In genomic region chrY:6995987-6996386, GRCh38 we compare ENCODE assay signal across 23 cellular contexts.
DNase-seq lines count a peak whose midpoint lies in the region; ATAC-seq, FAIRE-seq and TF ChIP-seq lines count a peak whose summit lies in the region.
"Had no signal": no experiment of that assay in that cellular context is flagged by ENCODE, and none has a peak within 500 bp of the region (broad histone marks: within the 10 kb centered on the region; RNA-seq: fewer than 3 reads in every experiment).

No MANE protein-coding gene starts in this region.

- DNase-seq in GM23248 (peak; percentile 10), epithelial cell of proximal tubule (ENCODE audit: low read depth) (peak; percentile 73), HepG2 (ENCODE audit: low spot score) (peak; percentile 42), GM13977 (ENCODE audit: low spot score) (no peak), activated T-cell treated with anti-CD3 and anti-CD28 coated beads for 4 hours (no peak), sciatic nerve (ENCODE audit: low spot score) (no peak)
- DNase-seq: ACHN; Calu3; CD4-positive, alpha-beta memory T cell; DMS 273 treated with DMSO at 0.1 percent for 48 hours; DMS53; DND-41; EL; GOT3; H9; IMR-90 had no signal

- 0 to 13% methylated on average over 1 to 3 of the region's 4 CpGs for WGBS in GM23248 (ENCODE audit: low coverage in 1 of 2, low lambda C conversion rate in 2 of 2, missing lambda C conversion rate in 2 of 2), 2 experiments
- 0% methylated on average over 1 of the region's 4 CpGs for WGBS in HepG2 (ENCODE audit: low lambda C conversion rate)

- H3K4me3 ChIP-seq in GM23248: no peak overlapping the region
- no peak overlapping the region for H3K4me3 ChIP-seq in epithelial cell of proximal tubule (ENCODE audit: low read depth, low read length)
- H3K4me3 ChIP-seq in HepG2 (replicated peaks in 1 of 3; ENCODE audit: insufficient read depth in 1 of 3, low read depth in 2 of 3, low read length in 3 of 3): no peak overlapping the region
- H3K4me3 ChIP-seq: BLaER1, GM12878, K562 had no signal

- CTCF ChIA-PET in HepG2 (lab: Yijun Ruan, JAX; ENCODE audit: low intra/inter-chr PET ratio, low total read pairs): no interaction called here

- POLR2A ChIA-PET in HepG2 (lab: Yijun Ruan, JAX): no interaction called here

- peak; percentile 97 for ATAC-seq in HepG2
- no peak for ATAC-seq in HG02678 (IDR thresholded peaks at IDR 0.05; ENCODE audit: unreplicated experiment)
- ATAC-seq in sciatic nerve: no peak
- ATAC-seq: GM12878, K562 had no signal

- H3K27ac ChIP-seq in GM23248 (no peak overlapping the region), HepG2 (ENCODE audit: extremely low read length, insufficient read depth, low read length) (peak overlapping the region; percentile 67)
- H3K27ac ChIP-seq: BLaER1, HL-60 had no signal

- no peak for TF ChIP-seq CTCF in epithelial cell of proximal tubule (conservative IDR thresholded peaks at IDR 0.05; ENCODE audit: low read depth, low read length)
- TF ChIP-seq CTCF in HepG2 (CRISPR knock-in tag; IDR thresholded peaks at IDR 0.05): no peak
- TF ChIP-seq CTCF in GM13977 (IDR thresholded peaks at IDR 0.05; ENCODE audit: extremely low read depth, insufficient read depth, missing control alignments): no peak

- H3K36me3 ChIP-seq in GM23248 (ENCODE audit: low read depth): no peaks in the 10 kb centered on the region
- H3K36me3 ChIP-seq in HepG2 (replicated peaks in 1 of 2; ENCODE audit: control insufficient read depth in 1 of 2, insufficient read depth in 2 of 2, low read length in 2 of 2): no peaks in the 10 kb centered on the region
- H3K36me3 ChIP-seq: BLaER1 had no signal

- no peak overlapping the region for H2AFZ ChIP-seq in GM23248
- no peak overlapping the region for H2AFZ ChIP-seq in HepG2 (ENCODE audit: low read length)

- no TSS peak for BruUV-seq in HepG2 (replicated peaks; lab: Mats Ljungman, UMichigan)

- H3K79me2 ChIP-seq in GM23248 (ENCODE audit: insufficient read depth) (no peaks in the 10 kb centered on the region), HepG2 (ENCODE audit: insufficient read depth, low read length) (no peaks in the 10 kb centered on the region)

- peak; percentile 79 for FAIRE-seq in HepG2 (lab: Jason Lieb, UNC)
- FAIRE-seq: A204.1, GM12878, GM18507, K562 had no signal

- H3K27me3 ChIP-seq in GM23248 (replicated peaks; ENCODE audit: insufficient read depth) (no peaks in the 10 kb centered on the region), HepG2 (ENCODE audit: control insufficient read depth in 1 of 2, insufficient read depth in 2 of 2, low read length in 2 of 2) (no peaks in the 10 kb centered on the region)
- H3K27me3 ChIP-seq: BLaER1 had no signal

- no peaks in the 10 kb centered on the region for H3K9me3 ChIP-seq in GM23248 (ENCODE audit: low read depth)
- peaks cover 4% of the 10 kb centered on the region for H3K9me3 ChIP-seq in HepG2 (ENCODE audit: low read length)
- H3K9me3 ChIP-seq: BLaER1 had no signal

- H3K9ac ChIP-seq in GM23248: no peak overlapping the region
- no peak overlapping the region for H3K9ac ChIP-seq in HepG2 (ENCODE audit: insufficient read depth, low read depth, low read length)
- H3K9ac ChIP-seq: BLaER1 had no signal

- TF ChIP-seq EP300 in HepG2 (IDR thresholded peaks at IDR 0.05; ENCODE audit: low read depth in 2 of 2, low read length in 2 of 2) (no peak), HepG2 (CRISPR knock-in tag; IDR thresholded peaks at IDR 0.05; ENCODE audit: borderline replicate concordance) (no peak)

- H3K9me2 ChIP-seq in GM23248 (ENCODE audit: insufficient read depth): no peaks in the 10 kb centered on the region

- TF ChIP-seq RAD21 in HepG2 (CRISPR knock-in tag; IDR thresholded peaks at IDR 0.05): no peak

- H3K4me1 ChIP-seq in GM23248 (ENCODE audit: insufficient read depth): no peaks in the 10 kb centered on the region
- H3K4me1 ChIP-seq in HepG2 (ENCODE audit: insufficient read depth, low read length): peaks cover 43% of the 10 kb centered on the region
- H3K4me1 ChIP-seq: BLaER1 had no signal

- intact Hi-C loops in HepG2 (cut with micrococcal nuclease; ENCODE audit: unreplicated experiment): loop anchor here (1.0 to 2.0 kb wide), 2 partner anchors 29 to 84 kb away; no protein-coding TSS in a partner anchor
- intact Hi-C loops in sciatic nerve (cut with DNase I): no loop called here

- no peaks in the 10 kb centered on the region for H4K20me1 ChIP-seq in GM23248 (ENCODE audit: insufficient read depth)
- no peaks in the 10 kb centered on the region for H4K20me1 ChIP-seq in HepG2 (ENCODE audit: insufficient read depth, low read length)
- H4K20me1 ChIP-seq: BLaER1 had no signal

- H3K4me2 ChIP-seq in GM23248 (ENCODE audit: unreplicated experiment) (no peak overlapping the region), HepG2 (ENCODE audit: low read depth, low read length) (peak overlapping the region; percentile 47; the same call in 1 of the 2 replicates)
- H3K4me2 ChIP-seq: BLaER1 had no signal

- TF ChIP-seq POLR2A in HepG2 (IDR thresholded peaks at IDR 0.05; ENCODE audit: insufficient read depth in 1 of 2, low read depth in 2 of 2, low read length in 2 of 2): no peak

- in situ Hi-C loops in GM23248 (cut with MboI) (loop anchor here (25.0 kb wide), 1 partner anchor 266 kb away; no protein-coding TSS in a partner anchor), HepG2 (cut with HindIII; ENCODE audit: extremely low pct_ligation_motif_present, low pct_unique_long_range_greater_than_20kb) (no loop called here), GM13977 (cut with MboI; ENCODE audit: low pct_unique_long_range_greater_than_20kb, low sequenced_read_pairs, unreplicated experiment) (no loop called here)

- H3F3A ChIP-seq in GM23248 (ENCODE audit: insufficient read depth): no peaks in the 10 kb centered on the region

TF ChIP-seq in HepG2, 621 proteins besides CTCF, POLR2A, EP300 and RAD21:
- TF ChIP-seq IKZF5 (CRISPR knock-in tag; IDR thresholded peaks at IDR 0.05) (no peak), ZMYM4 (CRISPR knock-in tag; IDR thresholded peaks at IDR 0.05) (0 out of 2 replicates have a peak, but pooled peaks have one; percentile 49), FOSL2 (CRISPR knock-in tag; IDR thresholded peaks at IDR 0.05) (0 out of 2 replicates have a peak, but pooled peaks have one; percentile 17), GATAD2A (CRISPR knock-in tag; IDR thresholded peaks at IDR 0.05) (peak; percentile 44; the same call in 1 of the 2 replicates), FOXO1 (CRISPR knock-in tag; IDR thresholded peaks at IDR 0.05) (peak; percentile 9; the same call in 1 of the 2 replicates), ZNF768 (CRISPR knock-in tag; IDR thresholded peaks at IDR 0.05) (peak; percentile 92), ZNF121 (CRISPR knock-in tag; IDR thresholded peaks at IDR 0.05) (0 out of 2 replicates have a peak, but pooled peaks have one; percentile 22), POLR2G (IDR thresholded peaks at IDR 0.05; ENCODE audit: low read depth, low read length) (peak; percentile 52; the same call in 1 of the 2 replicates), NR2F6 (IDR thresholded peaks at IDR 0.05) (no peak), NR2F6 (CRISPR knock-in tag; IDR thresholded peaks at IDR 0.05) (peak; percentile 46; the same call in 1 of the 2 replicates), TEAD3 (CRISPR knock-in tag; optimal IDR thresholded peaks at IDR 0.05; ENCODE audit: borderline replicate concordance) (peak; percentile 89), ZMYM3 (CRISPR knock-in tag; IDR thresholded peaks at IDR 0.05) (0 out of 2 replicates have a peak, but pooled peaks have one; percentile 32), BCL6 (CRISPR knock-in tag; IDR thresholded peaks at IDR 0.05) (peak; percentile 56; the same call in 1 of the 2 replicates), THYN1 (CRISPR knock-in tag; IDR thresholded peaks at IDR 0.05; ENCODE audit: borderline replicate concordance, low read depth) (no peak), RARA (CRISPR knock-in tag; IDR thresholded peaks at IDR 0.05) (0 out of 2 replicates have a peak, but pooled peaks have one; percentile 12), FOXA1 (IDR thresholded peaks at IDR 0.05) (no peak), FOXA1 (CRISPR knock-in tag; IDR thresholded peaks at IDR 0.05) (0 out of 2 replicates have a peak, but pooled peaks have one; percentile 32), POLR2AphosphoS5 (IDR thresholded peaks at IDR 0.05; ENCODE audit: low read depth, low read length) (0 out of 2 replicates have a peak, but pooled peaks have one; percentile 17), FOXA3 (CRISPR knock-in tag; IDR thresholded peaks at IDR 0.05) (peak; percentile 35; the same call in 1 of the 2 replicates), ZNF644 (CRISPR knock-in tag; IDR thresholded peaks at IDR 0.05; ENCODE audit: low read depth) (0 out of 2 replicates have a peak, but pooled peaks have one; percentile 47)
- TF ChIP-seq, protein P1, sequence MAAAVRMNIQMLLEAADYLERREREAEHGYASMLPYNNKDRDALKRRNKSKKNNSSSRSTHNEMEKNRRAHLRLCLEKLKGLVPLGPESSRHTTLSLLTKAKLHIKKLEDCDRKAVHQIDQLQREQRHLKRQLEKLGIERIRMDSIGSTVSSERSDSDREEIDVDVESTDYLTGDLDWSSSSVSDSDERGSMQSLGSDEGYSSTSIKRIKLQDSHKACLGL (CRISPR knock-in tag; IDR thresholded peaks at IDR 0.05): no peak
- TF ChIP-seq, protein P2, sequence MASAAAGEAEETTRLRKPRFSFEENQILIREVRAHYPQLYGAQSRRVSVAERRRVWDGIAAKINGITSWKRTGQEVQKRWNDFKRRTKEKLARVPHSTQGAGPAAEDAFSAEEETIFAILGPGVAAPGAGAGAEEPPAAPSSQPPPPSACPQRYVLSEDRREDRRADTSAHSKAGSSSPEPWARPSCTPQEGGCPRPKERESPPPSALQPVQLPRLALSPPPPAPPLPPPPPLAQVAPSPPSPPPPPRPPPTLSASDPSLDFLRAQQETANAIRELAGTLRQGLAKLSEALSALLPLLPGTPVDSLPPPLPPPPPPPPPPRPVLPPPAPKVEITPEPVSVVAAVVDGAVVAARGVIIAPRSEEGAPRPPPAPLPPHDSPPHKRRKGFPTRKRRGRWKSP (CRISPR knock-in tag; IDR thresholded peaks at IDR 0.05): no peak

Comparison
In these comparisons a context has a peak if more than half of its experiments do, and no peak if none do; other contexts are left out.
1. DNase-seq: peak in GM23248 (single experiment), epithelial cell of proximal tubule (single experiment) and HepG2 (single experiment); none in GM13977 (single experiment), activated T-cell treated with anti-CD3 and anti-CD28 coated beads for 4 hours (single experiment) and sciatic nerve (single experiment).